ENCODE assay signal across 8 cellular contexts in the genomic region with DNA sequence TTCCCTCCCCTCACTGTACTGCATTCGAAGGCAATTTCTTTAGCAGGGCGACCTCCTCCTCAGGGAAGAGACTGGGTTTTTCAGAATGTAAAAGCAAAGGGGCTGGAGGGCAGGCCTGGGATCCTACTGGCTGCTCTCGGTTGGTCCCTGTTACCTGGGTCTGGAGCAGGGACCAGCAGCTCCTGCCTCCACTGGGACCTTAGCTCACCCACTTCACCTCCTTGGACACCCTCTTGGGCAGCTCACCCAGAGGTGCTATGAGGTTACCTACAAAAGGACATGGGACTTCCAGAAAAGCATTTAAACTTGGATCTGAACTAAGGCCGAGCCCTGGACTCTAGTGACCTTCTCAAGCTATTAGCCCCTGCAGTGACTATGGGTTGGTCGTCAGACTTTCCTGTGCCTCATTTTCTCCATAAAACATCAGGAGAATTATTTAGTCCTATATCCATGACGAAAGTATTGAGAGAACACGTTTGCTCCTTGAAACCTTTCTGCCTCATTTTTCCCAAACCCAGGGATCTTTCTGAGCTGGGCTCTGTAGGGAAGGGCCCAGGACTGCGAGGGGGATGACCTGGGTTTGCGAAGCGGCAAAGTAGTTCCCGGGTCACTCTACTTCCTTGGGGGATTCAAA.
DNase-seq lines count a peak whose midpoint lies in the region; ATAC-seq and TF ChIP-seq lines count a peak whose summit lies in the region.

No MANE protein-coding gene starts in this region.

- H3K27ac ChIP-seq in Panc1 (ENCODE audit: low read length) (peak overlapping the region; percentile 69), rectal smooth muscle tissue (ENCODE audit: low read depth, low read length) (no peak overlapping the region)

- peak; percentile 55 for DNase-seq in ELR (ENCODE audit: low read depth)
- DNase-seq in Panc1 (ENCODE audit: low read depth, low spot score) = no peak
- no peak for DNase-seq in fibroblast of mammary gland (ENCODE audit: low read depth)
- DNase-seq in OCI-M2 (lab: John Stamatoyannopoulos, UW; ENCODE audit: unreplicated experiment) = no peak

- no TSS peak for BruUV-seq in Panc1 (replicated peaks; lab: Mats Ljungman, UMichigan)

- no peaks in the 10 kb centered on the region for H3K36me3 ChIP-seq in Panc1 (ENCODE audit: control insufficient read depth, insufficient read depth, low read length)
- H3K36me3 ChIP-seq in rectal smooth muscle tissue (ENCODE audit: control insufficient read depth, insufficient read depth, low read length) = no peaks in the 10 kb centered on the region

- intact Hi-C loops in Panc1 (cut with micrococcal nuclease; ENCODE audit: unreplicated experiment) = no loop called here

- H3K4me3 ChIP-seq in Panc1 (ENCODE audit: low read depth in 2 of 2, low read length in 2 of 2) = peak overlapping the region in 1 of 2 experiments; percentile 51; a peak in 2 of 4 replicates
- peak overlapping the region; percentile 48 for H3K4me3 ChIP-seq in fibroblast of mammary gland (ENCODE audit: control insufficient read depth, low read depth, low read length)
- H3K4me3 ChIP-seq in rectal smooth muscle tissue (ENCODE audit: low read length) = peak overlapping the region; percentile 51

- ATAC-seq in Panc1 (no peak), HG03520 (IDR thresholded peaks at IDR 0.05; ENCODE audit: unreplicated experiment) (no peak), GM21528 (IDR thresholded peaks at IDR 0.05; ENCODE audit: low FRiP score, unreplicated experiment) (no peak), HG02973 (IDR thresholded peaks at IDR 0.05; ENCODE audit: unreplicated experiment) (no peak)

- TF ChIP-seq CTCF in Panc1 (IDR thresholded peaks at IDR 0.05) = no peak
- no peak for TF ChIP-seq CTCF in fibroblast of mammary gland (conservative IDR thresholded peaks at IDR 0.05; ENCODE audit: control insufficient read depth, insufficient read depth, low read depth, low read length)

- no peaks in the 10 kb centered on the region for H3K9me3 ChIP-seq in Panc1 (ENCODE audit: control insufficient read depth, insufficient read depth, low read depth, low read length)

- CTCF ChIA-PET in Panc1 (lab: Charles Lee) = no interaction called here

- H3K27me3 ChIP-seq in Panc1 (ENCODE audit: control insufficient read depth, insufficient read depth, low read length) (no peaks in the 10 kb centered on the region), rectal smooth muscle tissue (ENCODE audit: control insufficient read depth, insufficient read depth, low read length) (peaks cover 11% of the 10 kb centered on the region)

- in situ Hi-C loops in Panc1 (cut with HindIII; ENCODE audit: low pct_unique_long_range_greater_than_20kb, low sequenced_read_pairs) = no loop called here

- H3K9ac ChIP-seq in rectal smooth muscle tissue (ENCODE audit: low read length) = no peak overlapping the region

- POLR2A ChIA-PET in Panc1 (lab: Charles Lee) = no interaction called here

- peaks cover 21% of the 10 kb centered on the region for H3K4me1 ChIP-seq in Panc1 (ENCODE audit: control insufficient read depth, insufficient read depth, low read length)
- no peaks in the 10 kb centered on the region for H3K4me1 ChIP-seq in rectal smooth muscle tissue (ENCODE audit: control insufficient read depth, insufficient read depth, low read length)
